In the genomic region with DNA sequence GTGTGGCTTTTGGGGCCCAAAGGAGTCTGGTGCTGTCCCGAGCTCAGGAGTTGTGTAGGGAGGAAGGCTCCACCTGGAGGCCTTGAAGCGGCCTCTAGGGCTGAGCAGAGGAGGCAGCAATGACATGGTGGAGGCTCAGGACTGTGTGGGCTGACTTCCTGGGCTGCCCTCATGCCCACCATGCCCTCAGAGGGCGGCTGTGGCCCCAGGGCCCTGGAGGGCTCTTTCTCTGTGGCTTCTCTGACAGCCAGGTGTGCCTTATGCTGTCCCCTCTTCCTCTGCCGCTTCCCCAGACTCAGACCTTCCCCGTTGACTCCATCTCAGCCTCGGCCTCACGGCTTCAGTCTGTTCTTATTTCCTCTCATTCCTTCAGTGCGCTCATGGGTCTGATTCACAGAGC, we compare ENCODE assay signal across 17 cellular contexts. TPM values are rescaled to one million over a fixed set of nuclear protein-coding genes. Genes with fewer than 3 reads are reported as not detected.
DNase-seq lines count a peak whose midpoint lies in the region; ATAC-seq and TF ChIP-seq lines count a peak whose summit lies in the region.
"Had no signal": no experiment of that assay in that cellular context is flagged by ENCODE, and none has a peak within 500 bp of the region (broad histone marks: within the 10 kb centered on the region; RNA-seq: fewer than 3 reads in every experiment).

No MANE protein-coding gene starts in this region.

- no peak for ATAC-seq in activated naive CD4-positive, alpha-beta T cell treated with anti-CD3 and anti-CD28 coated beads, Interleukin-2, amount 50 U/mL, for 72 hours
- ATAC-seq in GM18517 (IDR thresholded peaks at IDR 0.05; ENCODE audit: unreplicated experiment) = no peak
- ATAC-seq: HepG2 had no signal

- no peak overlapping the region for H3K4me3 Mint-ChIP-seq in activated T-helper 1 cell treated with anti-CD3 and anti-CD28 coated beads, Interleukin-12 subunit alpha, Interleukin-12 subunit beta, Interleukin-2, Interleukin-4 antibody, amounts not matched to agents 30 ng/mL and 10 ng/mL and 1 ng/mL, durations not matched to agents 14 hours and 24 hours and 36 hours
- no peak overlapping the region for H3K4me3 Mint-ChIP-seq in osteocyte (ENCODE audit: unreplicated experiment)
- H3K4me3 Mint-ChIP-seq: CD4-positive, alpha-beta T cell; H9; IgD-negative memory B cell had no signal

- H3K36me3 Mint-ChIP-seq in activated naive CD4-positive, alpha-beta T cell treated with anti-CD3 and anti-CD28 coated beads, Interleukin-2, amount 50 U/mL, for 72 hours = peaks cover 0 to 6% of the 10 kb centered on the region in 2 donors
- H3K36me3 Mint-ChIP-seq in activated T-helper 1 cell treated with anti-CD3 and anti-CD28 coated beads, Interleukin-12 subunit alpha, Interleukin-12 subunit beta, Interleukin-2, Interleukin-4 antibody, amounts not matched to agents 30 ng/mL and 10 ng/mL and 1 ng/mL, durations not matched to agents 14 hours and 24 hours and 36 hours (ENCODE audit: low read depth) = peaks cover 2% of the 10 kb centered on the region
- no peaks in the 10 kb centered on the region for H3K36me3 Mint-ChIP-seq in osteocyte (ENCODE audit: unreplicated experiment)
- H3K36me3 Mint-ChIP-seq: IgD-negative memory B cell had no signal

- intact Hi-C loops in activated T-helper 1 cell treated with anti-CD3 and anti-CD28 coated beads, Interleukin-12 subunit alpha, Interleukin-12 subunit beta, Interleukin-2, Interleukin-4 antibody, amounts not matched to agents 30 ng/mL and 10 ng/mL and 1 ng/mL, durations not matched to agents 14 hours and 24 hours and 36 hours (cut with micrococcal nuclease) = no loop called here

- no peak for TF ChIP-seq CTCF in osteocyte (IDR thresholded peaks at IDR 0.05)

- H3K27me3 Mint-ChIP-seq in activated T-helper 1 cell treated with anti-CD3 and anti-CD28 coated beads, Interleukin-12 subunit alpha, Interleukin-12 subunit beta, Interleukin-2, Interleukin-4 antibody, amounts not matched to agents 30 ng/mL and 10 ng/mL and 1 ng/mL, durations not matched to agents 14 hours and 24 hours and 36 hours (ENCODE audit: insufficient read depth) = no peaks in the 10 kb centered on the region
- H3K27me3 Mint-ChIP-seq in osteocyte (ENCODE audit: unreplicated experiment) = no peaks in the 10 kb centered on the region

- peaks cover 59% of the 10 kb centered on the region for H3K4me1 Mint-ChIP-seq in activated T-helper 1 cell treated with anti-CD3 and anti-CD28 coated beads, Interleukin-12 subunit alpha, Interleukin-12 subunit beta, Interleukin-2, Interleukin-4 antibody, amounts not matched to agents 30 ng/mL and 10 ng/mL and 1 ng/mL, durations not matched to agents 14 hours and 24 hours and 36 hours (ENCODE audit: low read depth)
- H3K4me1 Mint-ChIP-seq in osteocyte (ENCODE audit: unreplicated experiment) = peaks cover 36% of the 10 kb centered on the region
- H3K4me1 Mint-ChIP-seq: H9 had no signal

- H3K27ac Mint-ChIP-seq in activated naive CD4-positive, alpha-beta T cell treated with anti-CD3 and anti-CD28 coated beads, Interleukin-2, amount 50 U/mL, for 72 hours = peak overlapping the region; percentile 14 to 50
- H3K27ac Mint-ChIP-seq in activated T-helper 1 cell treated with anti-CD3 and anti-CD28 coated beads, Interleukin-12 subunit alpha, Interleukin-12 subunit beta, Interleukin-2, Interleukin-4 antibody, amounts not matched to agents 30 ng/mL and 10 ng/mL and 1 ng/mL, durations not matched to agents 14 hours and 24 hours and 36 hours = peak overlapping the region; percentile 49
- H3K27ac Mint-ChIP-seq in osteocyte (ENCODE audit: unreplicated experiment) = no peak overlapping the region
- H3K27ac Mint-ChIP-seq: CD4-positive, alpha-beta T cell; IgD-negative memory B cell had no signal

- no peak for DNase-seq in activated naive CD4-positive, alpha-beta T cell treated with anti-CD3 and anti-CD28 coated beads, Interleukin-2, amount 50 U/mL, for 72 hours (ENCODE audit: low spot score in 2 of 2)
- no peak for DNase-seq in activated naive CD4-positive, alpha-beta T cell treated with Interleukin-2 at 50 U/mL for 16 hours
- no peak for DNase-seq in activated T-helper 1 cell treated with anti-CD3 and anti-CD28 coated beads, Interleukin-12 subunit alpha, Interleukin-12 subunit beta, Interleukin-2, Interleukin-4 antibody, amounts not matched to agents 30 ng/mL and 10 ng/mL and 1 ng/mL, durations not matched to agents 14 hours and 24 hours and 36 hours (ENCODE audit: low spot score)
- DNase-seq in osteocyte (ENCODE audit: extremely low spot score, unreplicated experiment) = peak; percentile 56
- DNase-seq in germinal center (ENCODE audit: low spot score) = no peak
- DNase-seq in NCI-H1417 treated with DMSO at 0.1 percent for 48 hours (lab: John Stamatoyannopoulos, UW) = no peak
- DNase-seq: 8988T; C1 segment of cervical spinal cord; Caco-2; CD4-positive, alpha-beta T cell; DMS153; DMS79; GDM1; H9 had no signal

- peaks cover 0 to 10% of the 10 kb centered on the region in 2 donors for H3K9me3 Mint-ChIP-seq in activated naive CD4-positive, alpha-beta T cell treated with anti-CD3 and anti-CD28 coated beads, Interleukin-2, amount 50 U/mL, for 72 hours
- no peaks in the 10 kb centered on the region for H3K9me3 Mint-ChIP-seq in activated T-helper 1 cell treated with anti-CD3 and anti-CD28 coated beads, Interleukin-12 subunit alpha, Interleukin-12 subunit beta, Interleukin-2, Interleukin-4 antibody, amounts not matched to agents 30 ng/mL and 10 ng/mL and 1 ng/mL, durations not matched to agents 14 hours and 24 hours and 36 hours
- no peaks in the 10 kb centered on the region for H3K9me3 Mint-ChIP-seq in osteocyte (ENCODE audit: unreplicated experiment)
- H3K9me3 Mint-ChIP-seq: CD4-positive, alpha-beta T cell; H9; IgD-negative memory B cell had no signal

RNA-seq across cellular contexts. Expression of gene ANKRD10, which starts 35.5 kb away (rescaled TPM):
- 100 to 1,000 TPM; 160 to 162 TPM for total RNA-seq in activated naive CD4-positive, alpha-beta T cell treated with anti-CD3 and anti-CD28 coated beads, Interleukin-2, amount 50 U/mL, for 72 hours
- total RNA-seq in activated T-helper 1 cell treated with anti-CD3 and anti-CD28 coated beads, Interleukin-12 subunit alpha, Interleukin-12 subunit beta, Interleukin-2, Interleukin-4 antibody, amounts not matched to agents 30 ng/mL and 10 ng/mL and 1 ng/mL, durations not matched to agents 14 hours and 24 hours and 36 hours = 163 and 176 TPM in 2 replicates
- total RNA-seq in osteocyte = 248 and 257 TPM in 2 replicates
